ENCODE assay signal across 36 cellular contexts in the genomic region with DNA sequence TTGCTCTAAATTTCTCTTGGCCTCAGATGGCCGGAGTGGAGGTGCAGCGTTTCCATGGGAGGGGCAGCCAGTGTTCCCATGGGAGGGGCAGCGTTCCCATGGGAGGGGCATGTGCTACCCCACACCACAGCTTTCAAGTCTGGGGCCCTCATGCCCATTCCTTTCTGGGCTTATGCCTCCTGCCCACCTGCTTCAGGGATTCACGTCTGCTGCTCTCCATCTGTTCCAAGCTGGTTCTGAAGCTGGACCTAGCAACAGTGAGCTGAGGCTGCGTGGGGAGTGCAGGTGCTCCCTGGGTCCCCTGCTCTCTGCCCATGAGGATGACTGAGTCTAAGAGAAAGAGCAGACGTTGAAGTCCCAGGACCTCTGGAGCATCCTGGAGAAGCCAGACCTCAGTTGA.
"Had no signal": no experiment of that assay in that cellular context is flagged by ENCODE, and none has a peak within 500 bp of the region (broad histone marks: within the 10 kb centered on the region; RNA-seq: fewer than 3 reads in every experiment).

No MANE protein-coding gene starts in this region.

- H3K36me3 ChIP-seq: adrenal gland, ascending aorta, cardiac muscle cell, neutrophil, ovary, thyroid gland, upper lobe of right lung had no signal

- H3K36me3 Mint-ChIP-seq: activated naive CD8-positive, alpha-beta T cell treated with anti-CD3 and anti-CD28 coated beads for 36 hours; mesothelial cell of epicardium; naive B cell; stimulated activated memory B cell treated with anti-CD40 and anti-IgM and Interleukin-4, amounts not matched to agents 10 μg/mL and 1 μg/mL and 100 μg/mL, for 72 hours had no signal

- H3K4me3 ChIP-seq: adrenal gland, ascending aorta, cardiac muscle cell, ovary, skin epidermis, thyroid gland, upper lobe of right lung had no signal

- ATAC-seq: esophagus mucosa; left colon; sciatic nerve; stimulated activated memory B cell treated with anti-CD40 and anti-IgM and Interleukin-4, amounts not matched to agents 10 μg/mL and 1 μg/mL and 100 μg/mL, for 72 hours had no signal

- H3K4me3 Mint-ChIP-seq: activated naive CD4-positive, alpha-beta T cell treated with anti-CD3 and anti-CD28 coated beads for 36 hours; activated naive CD8-positive, alpha-beta T cell treated with anti-CD3 and anti-CD28 coated beads for 36 hours; activated T-helper 1 cell treated with anti-CD3 and anti-CD28 coated beads, Interleukin-12 subunit alpha, Interleukin-12 subunit beta, Interleukin-2, Interleukin-4 antibody, amounts not matched to agents 30 ng/mL and 10 ng/mL and 1 ng/mL, durations not matched to agents 14 hours and 24 hours and 36 hours; brain; endodermal cell; mesothelial cell of epicardium; nephron progenitor cell; stimulated activated memory B cell treated with anti-CD40 and anti-IgM and Interleukin-4, amounts not matched to agents 10 μg/mL and 1 μg/mL and 100 μg/mL, for 72 hours; stimulated activated naive CD8-positive, alpha-beta T cell treated with anti-CD3 and anti-CD28 coated beads, Interleukin-15, amount 100 ng/mL, for 72 hours; T-helper 2 cell treated with Interferon-gamma antibody and Interleukin-4, amounts not matched to agents 5 μg/mL and 100 μg/mL, for 36 hours had no signal

- H3K9me3 ChIP-seq: adrenal gland, ascending aorta, neutrophil, ovary, thyroid gland, upper lobe of right lung had no signal

- H3K4me1 ChIP-seq: adrenal gland, ascending aorta, thyroid gland, upper lobe of right lung had no signal

- H3K27ac ChIP-seq: adrenal gland, ascending aorta, cardiac muscle cell, neutrophil, ovary, skin epidermis, thyroid gland, upper lobe of right lung had no signal

- H3K27ac Mint-ChIP-seq: activated naive CD4-positive, alpha-beta T cell treated with anti-CD3 and anti-CD28 coated beads for 36 hours; activated naive CD8-positive, alpha-beta T cell treated with anti-CD3 and anti-CD28 coated beads for 36 hours; activated T-helper 1 cell treated with anti-CD3 and anti-CD28 coated beads, Interleukin-12 subunit alpha, Interleukin-12 subunit beta, Interleukin-2, Interleukin-4 antibody, amounts not matched to agents 30 ng/mL and 10 ng/mL and 1 ng/mL, durations not matched to agents 14 hours and 24 hours and 36 hours; brain; endodermal cell; mesothelial cell of epicardium; naive B cell; nephron progenitor cell; progenitor cell of endocrine pancreas; stimulated activated memory B cell treated with anti-CD40 and anti-IgM and Interleukin-4, amounts not matched to agents 10 μg/mL and 1 μg/mL and 100 μg/mL, for 72 hours; stimulated activated naive CD8-positive, alpha-beta T cell treated with anti-CD3 and anti-CD28 coated beads, Interleukin-15, amount 100 ng/mL, for 72 hours; T-helper 2 cell treated with Interferon-gamma antibody and Interleukin-4, amounts not matched to agents 5 μg/mL and 100 μg/mL, for 36 hours had no signal

- H3K27me3 Mint-ChIP-seq: stimulated activated memory B cell treated with anti-CD40 and anti-IgM and Interleukin-4, amounts not matched to agents 10 μg/mL and 1 μg/mL and 100 μg/mL, for 72 hours had no signal

- H3K4me1 Mint-ChIP-seq: endodermal cell; mesothelial cell of epicardium; nephron progenitor cell; stimulated activated memory B cell treated with anti-CD40 and anti-IgM and Interleukin-4, amounts not matched to agents 10 μg/mL and 1 μg/mL and 100 μg/mL, for 72 hours had no signal

- H3K27me3 ChIP-seq: adrenal gland, ascending aorta, cardiac muscle cell, ovary, thyroid gland, upper lobe of right lung had no signal

- DNase-seq: activated CD4-positive, alpha-beta T cell treated with anti-CD3 and anti-CD28 coated beads for 4 hours; activated CD4-positive, alpha-beta T cell treated with anti-CD3 and anti-CD28 coated beads, Interleukin-2, amount 50 U/mL, for 4 hours; activated CD4-positive, CD25-positive, alpha-beta regulatory T cell; activated effector memory CD4-positive, alpha-beta T cell treated with anti-CD3 and anti-CD28 coated beads, Interleukin-2, amount 50 U/mL, for 16 hours; activated naive CD4-positive, alpha-beta T cell treated with anti-CD3 and anti-CD28 coated beads for 36 hours; activated naive CD8-positive, alpha-beta T cell treated with anti-CD3 and anti-CD28 coated beads for 36 hours; activated T-cell treated with anti-CD3 and anti-CD28 coated beads, Interleukin-2, amount 50 U/mL, for 1 hour; adrenal gland; cortex of kidney; endodermal cell; foreskin fibroblast; hippocampal formation; kidney; left colon; naive B cell; nephron progenitor cell; ovary; retina; stimulated activated CD4-positive, alpha-beta T cell treated with anti-CD3 and anti-CD28 coated beads, Interleukin-12 subunit alpha, Interleukin-12 subunit beta, amount 100 ng/mL, for 4 hours; stimulated activated CD4-positive, alpha-beta T cell treated with anti-CD3 and anti-CD28 coated beads, Interleukin-4, amount 100 ng/mL, for 1 hour; stimulated activated naive CD8-positive, alpha-beta T cell treated with anti-CD3 and anti-CD28 coated beads, Interleukin-15, amount 100 ng/mL, for 72 hours; substantia nigra; thyroid gland; upper lobe of right lung had no signal

- H3K9me3 Mint-ChIP-seq: activated naive CD4-positive, alpha-beta T cell treated with anti-CD3 and anti-CD28 coated beads for 36 hours; activated naive CD8-positive, alpha-beta T cell treated with anti-CD3 and anti-CD28 coated beads for 36 hours; activated T-helper 1 cell treated with anti-CD3 and anti-CD28 coated beads, Interleukin-12 subunit alpha, Interleukin-12 subunit beta, Interleukin-2, Interleukin-4 antibody, amounts not matched to agents 30 ng/mL and 10 ng/mL and 1 ng/mL, durations not matched to agents 14 hours and 24 hours and 36 hours; T-helper 2 cell treated with Interferon-gamma antibody and Interleukin-4, amounts not matched to agents 5 μg/mL and 100 μg/mL, for 36 hours had no signal
